ENCODE assay signal across 1 cellular context in the genomic region with DNA sequence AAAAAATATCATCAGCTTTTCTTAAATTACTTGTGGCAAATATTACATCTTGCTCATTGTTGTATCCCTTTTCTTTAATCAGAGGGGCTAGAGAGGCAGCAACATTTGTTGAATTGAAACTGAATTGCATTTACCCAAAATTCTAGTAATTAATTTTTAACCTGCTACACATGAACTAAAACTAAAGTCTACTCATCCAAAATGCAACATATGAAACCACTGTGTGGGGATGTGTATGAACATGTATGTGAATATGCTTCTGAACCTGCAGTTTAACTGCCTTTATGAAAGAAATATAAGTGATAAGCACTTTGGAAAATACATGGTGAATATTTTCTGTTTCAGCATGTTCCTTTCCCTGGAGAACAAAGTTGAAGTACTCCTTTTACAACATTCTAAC.
TF ChIP-seq lines count a peak whose summit lies in the region.

No MANE protein-coding gene starts in this region.

TF ChIP-seq in WTC11, 78 proteins besides CTCF, POLR2A, EP300 and RAD21 (continued from another document):
- TF ChIP-seq ZNF512 (CRISPR knock-in tag; IDR thresholded peaks at IDR 0.05; ENCODE audit: borderline replicate concordance) (no peak), ESRRA (CRISPR knock-in tag; IDR thresholded peaks at IDR 0.05; ENCODE audit: borderline replicate concordance) (no peak), HMGA2 (CRISPR knock-in tag; IDR thresholded peaks at IDR 0.05) (no peak), CREM (CRISPR knock-in tag; IDR thresholded peaks at IDR 0.05) (no peak)
